21 cellular contexts compared by ENCODE assay signal in genomic region chr14:42047421-42048045, GRCh38.
DNase-seq lines count a peak whose midpoint lies in the region; ATAC-seq and TF ChIP-seq lines count a peak whose summit lies in the region.
"Had no signal": no experiment of that assay in that cellular context is flagged by ENCODE, and none has a peak within 500 bp of the region (broad histone marks: within the 10 kb centered on the region; RNA-seq: fewer than 3 reads in every experiment).

No MANE protein-coding gene starts in this region.

- H4K20me1 ChIP-seq in fibroblast of lung (ENCODE audit: control insufficient read depth, extremely low read depth, insufficient read depth, low read length): no peaks in the 10 kb centered on the region

- H3K9ac ChIP-seq in fibroblast of lung (ENCODE audit: insufficient read depth, low read length): no peak overlapping the region

- H3K27me3 ChIP-seq in fibroblast of lung (ENCODE audit: control insufficient read depth, insufficient read depth, low read length): no peaks in the 10 kb centered on the region
- H3K27me3 ChIP-seq: cardiac muscle cell, foreskin keratinocyte, upper lobe of right lung had no signal

- ATAC-seq in GM21619 (IDR thresholded peaks at IDR 0.05; ENCODE audit: unreplicated experiment) (no peak), HG02623 (IDR thresholded peaks at IDR 0.05; ENCODE audit: unreplicated experiment) (no peak), HG03196 (IDR thresholded peaks at IDR 0.05; ENCODE audit: unreplicated experiment) (no peak)
- ATAC-seq: activated naive CD4-positive, alpha-beta T cell treated with anti-CD3 and anti-CD28 coated beads, Interleukin-2, amount 50 U/mL, for 72 hours; foreskin keratinocyte; stimulated activated naive CD8-positive, alpha-beta T cell treated with anti-CD3 and anti-CD28 coated beads, Interleukin-15, Interleukin-2, amounts not matched to agents 100 U/mL and 50 U/mL, for 24 hours; upper lobe of right lung had no signal

- H3K79me2 ChIP-seq in fibroblast of lung (ENCODE audit: control insufficient read depth, insufficient read depth, low read length): no peaks in the 10 kb centered on the region

- no peak overlapping the region for H3K4me3 ChIP-seq in fibroblast of lung (replicated peaks in 1 of 4; ENCODE audit: control extremely low read depth in 1 of 4, insufficient read depth in 1 of 4, low read depth in 3 of 4, low read length in 4 of 4)
- H3K4me3 ChIP-seq: cardiac muscle cell, upper lobe of right lung had no signal

- H3K27ac ChIP-seq in fibroblast of lung (ENCODE audit: insufficient read depth, low read length): no peak overlapping the region
- H3K27ac ChIP-seq: cardiac muscle cell, foreskin keratinocyte, upper lobe of right lung had no signal

- DNase-seq in A172 (ENCODE audit: low spot score) (peak; percentile 15), M059J (ENCODE audit: low read depth) (peak; percentile 22), SKM-1 treated with dmso at 0.1 percent for 144 hours (lab: John Stamatoyannopoulos, UW; ENCODE audit: unreplicated experiment) (peak; percentile 4), fibroblast of lung (ENCODE audit: low read depth in 2 of 2) (peak; percentile 4 to 36), RKO (ENCODE audit: low spot score) (no peak)
- DNase-seq: activated CD4-positive, alpha-beta T cell treated with anti-CD3 and anti-CD28 coated beads for 4 hours; CD4-positive, alpha-beta T cell; effector CD8-positive, alpha-beta T cell; foreskin keratinocyte; H7; naive B cell; NCI-H1417 treated with DMSO at 0.1 percent for 48 hours; NCI-H345; stimulated activated CD4-positive, alpha-beta T cell treated with anti-CD3 and anti-CD28 coated beads, Interleukin-12 subunit alpha, Interleukin-12 subunit beta, amount 100 ng/mL, for 4 hours; stimulated activated naive CD8-positive, alpha-beta T cell treated with anti-CD3 and anti-CD28 coated beads, Interleukin-15, Interleukin-2, amounts not matched to agents 100 U/mL and 50 U/mL, for 24 hours; upper lobe of right lung had no signal

- H3K9me3 ChIP-seq in fibroblast of lung (ENCODE audit: control insufficient read depth, insufficient read depth, low read depth, low read length): no peaks in the 10 kb centered on the region
- H3K9me3 ChIP-seq: upper lobe of right lung had no signal

- H3K4me2 ChIP-seq in fibroblast of lung (ENCODE audit: extremely low read depth, insufficient read depth, low read length): no peak overlapping the region

- H3K4me1 ChIP-seq in fibroblast of lung (ENCODE audit: control insufficient read depth, extremely low read depth, insufficient read depth, low read length): no peaks in the 10 kb centered on the region
- H3K4me1 ChIP-seq: upper lobe of right lung had no signal

- H3K36me3 ChIP-seq in fibroblast of lung (ENCODE audit: control insufficient read depth, insufficient read depth, low read length): no peaks in the 10 kb centered on the region
- H3K36me3 ChIP-seq: cardiac muscle cell, upper lobe of right lung had no signal

- no peak for TF ChIP-seq CTCF in fibroblast of lung (conservative IDR thresholded peaks at IDR 0.05 in 1 of 2, IDR thresholded peaks at IDR 0.05 in 1 of 2; ENCODE audit: low read depth in 1 of 2, low read length in 2 of 2)

- H2AFZ ChIP-seq in fibroblast of lung (ENCODE audit: low read length): no peak overlapping the region
